Comparison of ENCODE assay signal across 17 cellular contexts in genomic region chr17:63962298-63962744, GRCh38. TPM values are rescaled to one million over a fixed set of nuclear protein-coding genes. Genes with fewer than 3 reads are reported as not detected.
DNase-seq lines count a peak whose midpoint lies in the region; ATAC-seq and TF ChIP-seq lines count a peak whose summit lies in the region.
"Had no signal": no experiment of that assay in that cellular context is flagged by ENCODE, and none has a peak within 500 bp of the region (broad histone marks: within the 10 kb centered on the region; RNA-seq: fewer than 3 reads in every experiment).

No MANE protein-coding gene starts in this region.

- ATAC-seq in heart right ventricle, result no peak
- no peak for ATAC-seq in HG03571 (IDR thresholded peaks at IDR 0.05; ENCODE audit: unreplicated experiment)

- intact Hi-C loops in heart right ventricle (cut with DNase I), result no loop called here
- intact Hi-C loops in cardiac septum (cut with DNase I), result no loop called here
- intact Hi-C loops in adrenal gland (cut with DNase I), result no loop called here
- intact Hi-C loops in thyroid gland (cut with DNase I), result no loop called here

- DNase-seq in heart right ventricle (no peak), cardiac septum (ENCODE audit: low spot score) (no peak), adrenal gland (peak in 3 of 7 donors; percentile 39 to 45 (median 42)), thyroid gland (no peak), HUDEP-2 (lab: John Stamatoyannopoulos, UW; ENCODE audit: unreplicated experiment in 76 of 76) (no peak), RPMI8226 (no peak)
- DNase-seq: activated CD8-positive, alpha-beta memory T cell treated with anti-CD3 and anti-CD28 coated beads for 24 hours; KBM-7; NCI-H526 treated with DMSO at 0.1 percent for 48 hours had no signal

- H3K4me3 ChIP-seq in heart right ventricle (no peak overlapping the region), adrenal gland (no peak overlapping the region), liver (ENCODE audit: low read depth in 1 of 3, low read length in 3 of 3) (no peak overlapping the region), thyroid gland (replicated peaks in 1 of 3) (no peak overlapping the region)
- H3K4me3 ChIP-seq: PC-9 had no signal

- TF ChIP-seq CTCF in heart right ventricle (IDR thresholded peaks at IDR 0.05) (no peak), adrenal gland (IDR thresholded peaks at IDR 0.05) (no peak), liver (IDR thresholded peaks at IDR 0.05; ENCODE audit: low read depth, low read length, missing input control) (no peak), thyroid gland (IDR thresholded peaks at IDR 0.05) (no peak)

- no peak for TF ChIP-seq POLR2A in adrenal gland (IDR thresholded peaks at IDR 0.05)
- no peak for TF ChIP-seq POLR2A in thyroid gland (IDR thresholded peaks at IDR 0.05)

- H3K27ac ChIP-seq in heart right ventricle (peak overlapping the region; percentile 54 to 90 (median 82)), adrenal gland (peak overlapping the region in 3 of 5 donors; percentile 32 to 82 (median 52)), liver (ENCODE audit: low read depth in 1 of 2, low read length in 2 of 2) (peak overlapping the region; percentile 20 to 25), thyroid gland (peak overlapping the region; percentile 44 to 68 (median 62))
- H3K27ac ChIP-seq: brain microvascular endothelial cell, PC-9 had no signal

- no peak overlapping the region for H3K9ac ChIP-seq in liver (ENCODE audit: low read depth in 1 of 2, low read length in 2 of 2)

- H3K4me1 ChIP-seq in heart right ventricle (peaks cover 7 to 51% (median 37%) of the 10 kb centered on the region in 9 donors), adrenal gland (replicated peaks in 1 of 2) (peaks cover 0 to 8% of the 10 kb centered on the region in 2 donors), liver (ENCODE audit: control insufficient read depth in 4 of 4, insufficient read depth in 4 of 4, low read length in 3 of 4) (peaks cover 2 to 5% (median 4%) of the 10 kb centered on the region in 4 donors), thyroid gland (peaks cover 6 to 25% of the 10 kb centered on the region in 2 donors)

- WGBS in heart right ventricle, 2 donors, result 53 to 69% methylated on average over 10 of the region's 10 CpGs
- 37 to 40% (median 39%) methylated on average over 1 to 10 of the region's 10 CpGs for WGBS in adrenal gland, 4 donors
- 70% methylated on average over 10 of the region's 10 CpGs for WGBS in liver
- WGBS in thyroid gland, 2 donors, result 60 to 100% methylated on average over 2 to 10 of the region's 10 CpGs

- TF ChIP-seq RAD21 in liver (IDR thresholded peaks at IDR 0.05), result no peak

- H3K9me3 ChIP-seq in heart right ventricle (no peaks in the 10 kb centered on the region), adrenal gland (replicated peaks in 1 of 3) (no peaks in the 10 kb centered on the region), liver (ENCODE audit: control insufficient read depth in 4 of 4, low read length in 3 of 4) (no peaks in the 10 kb centered on the region), thyroid gland (no peaks in the 10 kb centered on the region)

- no peaks in the 10 kb centered on the region for H3K27me3 ChIP-seq in heart right ventricle
- H3K27me3 ChIP-seq in adrenal gland, result no peaks in the 10 kb centered on the region
- no peaks in the 10 kb centered on the region for H3K27me3 ChIP-seq in liver (ENCODE audit: control insufficient read depth in 4 of 4, insufficient read depth in 4 of 4, low read length in 3 of 4)
- H3K27me3 ChIP-seq in thyroid gland, result no peaks in the 10 kb centered on the region
- H3K27me3 ChIP-seq: brain microvascular endothelial cell had no signal

- H3K36me3 ChIP-seq in heart right ventricle, result no peaks in the 10 kb centered on the region
- no peaks in the 10 kb centered on the region for H3K36me3 ChIP-seq in adrenal gland (replicated peaks in 1 of 2)
- no peaks in the 10 kb centered on the region for H3K36me3 ChIP-seq in liver (ENCODE audit: control insufficient read depth in 4 of 4, insufficient read depth in 3 of 4, low read depth in 1 of 4, low read length in 3 of 4)
- no peaks in the 10 kb centered on the region for H3K36me3 ChIP-seq in thyroid gland
- H3K36me3 ChIP-seq: brain microvascular endothelial cell had no signal

TF ChIP-seq in liver, 16 proteins besides CTCF, POLR2A, EP300 and RAD21 (continues in another document):
- TF ChIP-seq ZBTB33 (IDR thresholded peaks at IDR 0.05) (no peak), MAX (IDR thresholded peaks at IDR 0.05) (no peak), NR2F2 (IDR thresholded peaks at IDR 0.05) (no peak), FOXA1 (IDR thresholded peaks at IDR 0.05) (no peak), TAF1 (conservative IDR thresholded peaks at IDR 0.05) (no peak), HNF4G (IDR thresholded peaks at IDR 0.05) (no peak), EGR1 (IDR thresholded peaks at IDR 0.05; ENCODE audit: low read depth in 2 of 2) (no peak), RXRA (IDR thresholded peaks at IDR 0.05) (no peak), JUND (IDR thresholded peaks at IDR 0.05) (no peak), ATF3 (IDR thresholded peaks at IDR 0.05) (no peak)

RNA-seq across cellular contexts. Expression of gene SCN4A, which starts 10.4 kb away (rescaled TPM):
- total RNA-seq in heart right ventricle (1 to 10 TPM in 1 of 10 donors, under 1 TPM in 9; 0.19 to 2.4 (median 0.53) TPM), cardiac septum (0.22 TPM), adrenal gland (1 to 10 TPM in 7 of 8 donors, under 1 TPM in 1; 0.30 to 4.2 (median 2.1) TPM), liver (1 to 10 TPM in 1 of 2 donors, under 1 TPM in 1; 0.70 to 1.3 TPM), thyroid gland (1 to 10 TPM; 2.4 to 7.1 (median 4.0) TPM)
- polyA plus RNA-seq in heart right ventricle (1 to 10 TPM in 1 of 2 donors, under 1 TPM in 1; 0.33 to 2.9 TPM), adrenal gland (1 to 10 TPM in 2 of 3 donors, under 1 TPM in 1; 0.42 to 1.9 (median 1.4) TPM), liver (under 1 TPM; 0.04 to 0.15 TPM)
- total RNA-seq: CD4-positive, CD25-positive, alpha-beta regulatory T cell had no signal
- polyA plus RNA-seq: CD4-positive, CD25-positive, alpha-beta regulatory T cell had no signal

RNA-seq across cellular contexts. Expression of gene CD79B, which starts 30.2 kb away (rescaled TPM):
- total RNA-seq in heart right ventricle (1 to 10 TPM; 2.2 to 7.8 (median 3.4) TPM), cardiac septum (2.7 TPM), adrenal gland (1 to 10 TPM in 6 of 8 donors, under 1 TPM in 1, not detected in 1; 0.69 to 4.5 (median 2.1) TPM), liver (1 to 10 TPM; 1.3 to 6.5 TPM), thyroid gland (1 to 10 TPM in 2 of 4 donors, not detected in 2; 1.3 to 1.8 TPM)
- polyA plus RNA-seq in heart right ventricle (10 to 100 TPM in 1 of 2 donors, 1 to 10 TPM in 1; 5.8 to 11.6 TPM), adrenal gland (1 to 10 TPM; 1.7 to 3.0 (median 2.5) TPM), liver (1 to 10 TPM; 3.4 to 3.6 TPM)
- total RNA-seq: H4, PC-9 had no signal

RNA-seq across cellular contexts. Expression of gene PRR29, which starts 35.8 kb away (rescaled TPM):
- total RNA-seq in heart right ventricle (under 1 TPM in 6 of 10 donors, not detected in 4; 0.21 to 0.44 (median 0.29) TPM), cardiac septum (0.51 TPM), adrenal gland (under 1 TPM in 6 of 8 donors, not detected in 2; 0.26 to 0.84 (median 0.54) TPM), liver (under 1 TPM in 1 of 2 donors, not detected in 1; 0.14 TPM), thyroid gland (1 to 10 TPM; 1.7 to 5.6 (median 4.2) TPM)
- polyA plus RNA-seq in heart right ventricle (under 1 TPM; 0.29 to 0.66 TPM), adrenal gland (under 1 TPM; 0.05 to 0.72 (median 0.71) TPM), liver (under 1 TPM; 0.02 to 0.35 TPM)
- total RNA-seq: esophagus mucosa had no signal

RNA-seq across cellular contexts. Expression of gene GH1, which starts 43.7 kb away (rescaled TPM):
- total RNA-seq in heart right ventricle (not detected), cardiac septum (not detected), adrenal gland (not detected), liver (not detected), thyroid gland (not detected)
- polyA plus RNA-seq in heart right ventricle (not detected), adrenal gland (not detected), liver (not detected)
- total RNA-seq: CD4-positive, CD25-positive, alpha-beta regulatory T cell; dermis microvascular lymphatic vessel endothelial cell; esophagus mucosa; H4; PC-9 had no signal

RNA-seq across cellular contexts. Expression of gene CSHL1, which starts 51.3 kb away (rescaled TPM):
- not detected for total RNA-seq in heart right ventricle
- polyA plus RNA-seq in heart right ventricle, result not detected
- not detected for total RNA-seq in cardiac septum
- total RNA-seq in adrenal gland, result not detected
- not detected for polyA plus RNA-seq in adrenal gland
- not detected for total RNA-seq in liver
- not detected for polyA plus RNA-seq in liver
- total RNA-seq in thyroid gland, result not detected
- total RNA-seq: CD4-positive, CD25-positive, alpha-beta regulatory T cell; dermis microvascular lymphatic vessel endothelial cell; esophagus mucosa; H4; PC-9 had no signal
- polyA plus RNA-seq: CD4-positive, CD25-positive, alpha-beta regulatory T cell had no signal

Comparison
In these comparisons a context has a peak if more than half of its experiments do, and no peak if none do; other contexts are left out.
1. H3K27ac ChIP-seq: peak in every context shown above with its lines; median percentile 82 in heart right ventricle; 62 in thyroid gland; 52 in adrenal gland; 22 in liver.